1 cellular context compared by ENCODE assay signal in the genomic region with DNA sequence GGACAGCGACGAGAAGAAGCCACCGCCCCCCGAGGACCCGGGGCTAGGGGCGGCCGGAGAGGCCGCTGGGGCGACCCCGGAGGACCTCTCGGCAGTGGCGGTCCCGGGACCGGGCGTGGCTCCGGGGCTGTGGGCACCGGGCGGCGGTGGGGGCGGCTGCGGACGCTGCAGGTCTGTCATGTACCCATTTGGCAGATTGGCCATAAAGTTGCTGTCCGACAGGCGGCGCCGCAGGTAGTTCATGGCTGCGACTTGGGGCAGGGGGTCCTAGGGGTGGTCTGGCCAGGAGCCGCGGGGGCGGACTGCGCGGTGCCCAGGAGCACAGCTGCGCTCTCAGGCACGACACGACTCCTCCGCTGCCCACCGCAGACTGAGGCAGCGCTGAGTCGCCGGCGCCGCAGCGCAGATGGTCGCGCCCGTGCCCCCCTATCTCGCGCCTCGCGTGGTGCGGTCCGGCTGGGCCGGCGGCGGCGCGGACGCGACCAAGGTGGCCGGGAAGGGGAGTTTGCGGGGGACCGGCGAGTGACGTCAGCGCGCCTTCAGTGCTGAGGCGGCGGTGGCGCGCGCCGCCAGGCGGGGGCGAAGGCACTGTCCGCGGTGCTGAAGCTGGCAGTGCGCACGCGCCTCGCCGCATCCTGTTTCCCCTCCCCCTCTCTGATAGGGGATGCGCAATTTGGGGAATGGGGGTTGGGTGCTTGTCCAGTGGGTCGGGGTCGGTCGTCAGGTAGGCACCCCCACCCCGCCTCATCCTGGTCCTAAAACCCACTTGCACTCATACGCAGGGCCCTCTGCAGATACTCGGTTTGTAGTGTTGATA.
A peak's percentile ranks its signal among the peaks of the same experiment; 100 is the strongest.
TF ChIP-seq lines count a peak whose summit lies in the region.

A gene (minus strand): TSS at position 372 of the 817 bp plus-strand sequence. CDS start 129 bp downstream, at position 243.

TF ChIP-seq in HepG2, 621 proteins besides CTCF, POLR2A, EP300 and RAD21 (continued from another document and continues in another):
- TF ChIP-seq, protein P1, sequence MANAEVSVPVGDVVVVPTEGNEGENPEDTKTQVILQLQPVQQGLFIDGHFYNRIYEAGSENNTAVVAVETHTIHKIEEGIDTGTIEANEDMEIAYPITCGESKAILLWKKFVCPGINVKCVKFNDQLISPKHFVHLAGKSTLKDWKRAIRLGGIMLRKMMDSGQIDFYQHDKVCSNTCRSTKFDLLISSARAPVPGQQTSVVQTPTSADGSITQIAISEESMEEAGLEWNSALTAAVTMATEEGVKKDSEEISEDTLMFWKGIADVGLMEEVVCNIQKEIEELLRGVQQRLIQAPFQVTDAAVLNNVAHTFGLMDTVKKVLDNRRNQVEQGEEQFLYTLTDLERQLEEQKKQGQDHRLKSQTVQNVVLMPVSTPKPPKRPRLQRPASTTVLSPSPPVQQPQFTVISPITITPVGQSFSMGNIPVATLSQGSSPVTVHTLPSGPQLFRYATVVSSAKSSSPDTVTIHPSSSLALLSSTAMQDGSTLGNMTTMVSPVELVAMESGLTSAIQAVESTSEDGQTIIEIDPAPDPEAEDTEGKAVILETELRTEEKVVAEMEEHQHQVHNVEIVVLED (CRISPR knock-in tag; IDR thresholded peaks at IDR 0.05; ENCODE audit: borderline replicate concordance), result peak; percentile 45; the same call in 1 of the 2 replicates
- TF ChIP-seq TBX3 (IDR thresholded peaks at IDR 0.05; ENCODE audit: borderline replicate concordance) (peak; percentile 42; the same call in 1 of the 2 replicates), ZFP82 (CRISPR knock-in tag; IDR thresholded peaks at IDR 0.05; ENCODE audit: borderline replicate concordance) (no peak), TGIF2 (CRISPR knock-in tag; IDR thresholded peaks at IDR 0.05) (peak; percentile 45; the same call in 1 of the 2 replicates), MBNL3 (CRISPR knock-in tag; conservative IDR thresholded peaks at IDR 0.05) (no peak), SP1 (IDR thresholded peaks at IDR 0.05) (no peak), SP1 (CRISPR knock-in tag; IDR thresholded peaks at IDR 0.05) (0 out of 2 replicates have a peak, but pooled peaks have one; percentile 19), ZNF552 (CRISPR knock-in tag; IDR thresholded peaks at IDR 0.05; ENCODE audit: borderline replicate concordance) (no peak), PRMT3 (CRISPR knock-in tag; IDR thresholded peaks at IDR 0.05; ENCODE audit: borderline replicate concordance, low read depth) (no peak), ZNF709 (CRISPR knock-in tag; IDR thresholded peaks at IDR 0.05) (peak; percentile 31; the same call in 1 of the 2 replicates), ZFP90 (CRISPR knock-in tag; IDR thresholded peaks at IDR 0.05; ENCODE audit: borderline replicate concordance) (no peak; the same call in 1 of the 2 replicates), ZNF383 (CRISPR knock-in tag; IDR thresholded peaks at IDR 0.05; ENCODE audit: borderline replicate concordance) (no peak), TMF1 (CRISPR knock-in tag; IDR thresholded peaks at IDR 0.05; ENCODE audit: low read depth) (peak; percentile 84), RARA (CRISPR knock-in tag; IDR thresholded peaks at IDR 0.05) (0 out of 2 replicates have a peak, but pooled peaks have one; percentile 30), ZBTB21 (CRISPR knock-in tag; IDR thresholded peaks at IDR 0.05) (peak; percentile 59; the same call in 1 of the 2 replicates), CCDC6 (CRISPR knock-in tag; IDR thresholded peaks at IDR 0.05) (peak; percentile 46; the same call in 1 of the 2 replicates), MAZ (IDR thresholded peaks at IDR 0.05; ENCODE audit: borderline replicate concordance, low read depth, low read length) (0 out of 2 replicates have a peak, but pooled peaks have one; percentile 59), MAZ (CRISPR knock-in tag; IDR thresholded peaks at IDR 0.05; ENCODE audit: low read depth) (peak; percentile 60; the same call in 1 of the 2 replicates), FOXA1 (IDR thresholded peaks at IDR 0.05) (no peak), FOXA1 (CRISPR knock-in tag; IDR thresholded peaks at IDR 0.05) (no peak), SP2 (CRISPR knock-in tag; IDR thresholded peaks at IDR 0.05) (0 out of 2 replicates have a peak, but pooled peaks have one; percentile 25), ZNF232 (CRISPR knock-in tag; IDR thresholded peaks at IDR 0.05; ENCODE audit: borderline replicate concordance) (0 out of 2 replicates have a peak, but pooled peaks have one; percentile 44), ZNF83 (CRISPR knock-in tag; IDR thresholded peaks at IDR 0.05; ENCODE audit: borderline replicate concordance) (0 out of 2 replicates have a peak, but pooled peaks have one; percentile 46), KLF16 (CRISPR knock-in tag; IDR thresholded peaks at IDR 0.05) (peak in 1 of 2 experiments; percentile 51; a peak in 1 of 4 replicates), KLF9 (CRISPR knock-in tag; IDR thresholded peaks at IDR 0.05; ENCODE audit: low read depth) (no peak), ZNF780A (CRISPR knock-in tag; IDR thresholded peaks at IDR 0.05) (peak; percentile 65; the same call in 1 of the 2 replicates), EHMT2 (IDR thresholded peaks at IDR 0.05; ENCODE audit: borderline replicate concordance, low read depth, low read length) (0 out of 2 replicates have a peak, but pooled peaks have one; percentile 71), SNAPC2 (CRISPR knock-in tag; IDR thresholded peaks at IDR 0.05) (peak; percentile 79; the same call in 1 of the 2 replicates), ZNF883 (CRISPR knock-in tag; IDR thresholded peaks at IDR 0.05; ENCODE audit: not compliant biosample characterization) (peak; percentile 69), MEF2D (CRISPR knock-in tag; IDR thresholded peaks at IDR 0.05) (no peak), POLR2AphosphoS5 (IDR thresholded peaks at IDR 0.05; ENCODE audit: low read depth, low read length) (no peak), BCL6 (CRISPR knock-in tag; IDR thresholded peaks at IDR 0.05) (peak; percentile 28; the same call in 1 of the 2 replicates), MTF1 (CRISPR knock-in tag; IDR thresholded peaks at IDR 0.05) (no peak), ZIK1 (CRISPR knock-in tag; IDR thresholded peaks at IDR 0.05; ENCODE audit: borderline replicate concordance, low read depth) (no peak), ZNF326 (CRISPR knock-in tag; IDR thresholded peaks at IDR 0.05; ENCODE audit: borderline replicate concordance) (no peak), REPIN1 (CRISPR knock-in tag; IDR thresholded peaks at IDR 0.05; ENCODE audit: borderline replicate concordance, low read depth) (0 out of 2 replicates have a peak, but pooled peaks have one; percentile 46), BORCS8-MEF2B (CRISPR knock-in tag; IDR thresholded peaks at IDR 0.05) (peak; percentile 94)
- TF ChIP-seq, protein P2, sequence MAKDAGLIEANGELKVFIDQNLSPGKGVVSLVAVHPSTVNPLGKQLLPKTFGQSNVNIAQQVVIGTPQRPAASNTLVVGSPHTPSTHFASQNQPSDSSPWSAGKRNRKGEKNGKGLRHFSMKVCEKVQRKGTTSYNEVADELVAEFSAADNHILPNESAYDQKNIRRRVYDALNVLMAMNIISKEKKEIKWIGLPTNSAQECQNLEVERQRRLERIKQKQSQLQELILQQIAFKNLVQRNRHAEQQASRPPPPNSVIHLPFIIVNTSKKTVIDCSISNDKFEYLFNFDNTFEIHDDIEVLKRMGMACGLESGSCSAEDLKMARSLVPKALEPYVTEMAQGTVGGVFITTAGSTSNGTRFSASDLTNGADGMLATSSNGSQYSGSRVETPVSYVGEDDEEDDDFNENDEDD (CRISPR knock-in tag; IDR thresholded peaks at IDR 0.05; ENCODE audit: borderline replicate concordance), result 0 out of 2 replicates have a peak, but pooled peaks have one; percentile 23
- TF ChIP-seq, protein P3, sequence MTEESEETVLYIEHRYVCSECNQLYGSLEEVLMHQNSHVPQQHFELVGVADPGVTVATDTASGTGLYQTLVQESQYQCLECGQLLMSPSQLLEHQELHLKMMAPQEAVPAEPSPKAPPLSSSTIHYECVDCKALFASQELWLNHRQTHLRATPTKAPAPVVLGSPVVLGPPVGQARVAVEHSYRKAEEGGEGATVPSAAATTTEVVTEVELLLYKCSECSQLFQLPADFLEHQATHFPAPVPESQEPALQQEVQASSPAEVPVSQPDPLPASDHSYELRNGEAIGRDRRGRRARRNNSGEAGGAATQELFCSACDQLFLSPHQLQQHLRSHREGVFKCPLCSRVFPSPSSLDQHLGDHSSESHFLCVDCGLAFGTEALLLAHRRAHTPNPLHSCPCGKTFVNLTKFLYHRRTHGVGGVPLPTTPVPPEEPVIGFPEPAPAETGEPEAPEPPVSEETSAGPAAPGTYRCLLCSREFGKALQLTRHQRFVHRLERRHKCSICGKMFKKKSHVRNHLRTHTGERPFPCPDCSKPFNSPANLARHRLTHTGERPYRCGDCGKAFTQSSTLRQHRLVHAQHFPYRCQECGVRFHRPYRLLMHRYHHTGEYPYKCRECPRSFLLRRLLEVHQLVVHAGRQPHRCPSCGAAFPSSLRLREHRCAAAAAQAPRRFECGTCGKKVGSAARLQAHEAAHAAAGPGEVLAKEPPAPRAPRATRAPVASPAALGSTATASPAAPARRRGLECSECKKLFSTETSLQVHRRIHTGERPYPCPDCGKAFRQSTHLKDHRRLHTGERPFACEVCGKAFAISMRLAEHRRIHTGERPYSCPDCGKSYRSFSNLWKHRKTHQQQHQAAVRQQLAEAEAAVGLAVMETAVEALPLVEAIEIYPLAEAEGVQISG (CRISPR knock-in tag; IDR thresholded peaks at IDR 0.05), result 0 out of 2 replicates have a peak, but pooled peaks have one; percentile 17
- TF ChIP-seq, protein P4, sequence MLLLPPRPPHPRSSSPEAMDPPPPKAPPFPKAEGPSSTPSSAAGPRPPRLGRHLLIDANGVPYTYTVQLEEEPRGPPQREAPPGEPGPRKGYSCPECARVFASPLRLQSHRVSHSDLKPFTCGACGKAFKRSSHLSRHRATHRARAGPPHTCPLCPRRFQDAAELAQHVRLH (CRISPR knock-in tag; IDR thresholded peaks at IDR 0.05; ENCODE audit: borderline replicate concordance, low read depth), result peak; percentile 38; the same call in 1 of the 2 replicates
- TF ChIP-seq, protein P5, sequence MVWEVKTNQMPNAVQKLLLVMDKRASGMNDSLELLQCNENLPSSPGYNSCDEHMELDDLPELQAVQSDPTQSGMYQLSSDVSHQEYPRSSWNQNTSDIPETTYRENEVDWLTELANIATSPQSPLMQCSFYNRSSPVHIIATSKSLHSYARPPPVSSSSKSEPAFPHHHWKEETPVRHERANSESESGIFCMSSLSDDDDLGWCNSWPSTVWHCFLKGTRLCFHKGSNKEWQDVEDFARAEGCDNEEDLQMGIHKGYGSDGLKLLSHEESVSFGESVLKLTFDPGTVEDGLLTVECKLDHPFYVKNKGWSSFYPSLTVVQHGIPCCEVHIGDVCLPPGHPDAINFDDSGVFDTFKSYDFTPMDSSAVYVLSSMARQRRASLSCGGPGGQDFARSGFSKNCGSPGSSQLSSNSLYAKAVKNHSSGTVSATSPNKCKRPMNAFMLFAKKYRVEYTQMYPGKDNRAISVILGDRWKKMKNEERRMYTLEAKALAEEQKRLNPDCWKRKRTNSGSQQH (CRISPR knock-in tag; IDR thresholded peaks at IDR 0.05; ENCODE audit: low read depth), result no peak
- TF ChIP-seq, protein P6, sequence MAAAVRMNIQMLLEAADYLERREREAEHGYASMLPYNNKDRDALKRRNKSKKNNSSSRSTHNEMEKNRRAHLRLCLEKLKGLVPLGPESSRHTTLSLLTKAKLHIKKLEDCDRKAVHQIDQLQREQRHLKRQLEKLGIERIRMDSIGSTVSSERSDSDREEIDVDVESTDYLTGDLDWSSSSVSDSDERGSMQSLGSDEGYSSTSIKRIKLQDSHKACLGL (CRISPR knock-in tag; IDR thresholded peaks at IDR 0.05), result peak; percentile 43; the same call in 1 of the 2 replicates
- TF ChIP-seq, protein P7, sequence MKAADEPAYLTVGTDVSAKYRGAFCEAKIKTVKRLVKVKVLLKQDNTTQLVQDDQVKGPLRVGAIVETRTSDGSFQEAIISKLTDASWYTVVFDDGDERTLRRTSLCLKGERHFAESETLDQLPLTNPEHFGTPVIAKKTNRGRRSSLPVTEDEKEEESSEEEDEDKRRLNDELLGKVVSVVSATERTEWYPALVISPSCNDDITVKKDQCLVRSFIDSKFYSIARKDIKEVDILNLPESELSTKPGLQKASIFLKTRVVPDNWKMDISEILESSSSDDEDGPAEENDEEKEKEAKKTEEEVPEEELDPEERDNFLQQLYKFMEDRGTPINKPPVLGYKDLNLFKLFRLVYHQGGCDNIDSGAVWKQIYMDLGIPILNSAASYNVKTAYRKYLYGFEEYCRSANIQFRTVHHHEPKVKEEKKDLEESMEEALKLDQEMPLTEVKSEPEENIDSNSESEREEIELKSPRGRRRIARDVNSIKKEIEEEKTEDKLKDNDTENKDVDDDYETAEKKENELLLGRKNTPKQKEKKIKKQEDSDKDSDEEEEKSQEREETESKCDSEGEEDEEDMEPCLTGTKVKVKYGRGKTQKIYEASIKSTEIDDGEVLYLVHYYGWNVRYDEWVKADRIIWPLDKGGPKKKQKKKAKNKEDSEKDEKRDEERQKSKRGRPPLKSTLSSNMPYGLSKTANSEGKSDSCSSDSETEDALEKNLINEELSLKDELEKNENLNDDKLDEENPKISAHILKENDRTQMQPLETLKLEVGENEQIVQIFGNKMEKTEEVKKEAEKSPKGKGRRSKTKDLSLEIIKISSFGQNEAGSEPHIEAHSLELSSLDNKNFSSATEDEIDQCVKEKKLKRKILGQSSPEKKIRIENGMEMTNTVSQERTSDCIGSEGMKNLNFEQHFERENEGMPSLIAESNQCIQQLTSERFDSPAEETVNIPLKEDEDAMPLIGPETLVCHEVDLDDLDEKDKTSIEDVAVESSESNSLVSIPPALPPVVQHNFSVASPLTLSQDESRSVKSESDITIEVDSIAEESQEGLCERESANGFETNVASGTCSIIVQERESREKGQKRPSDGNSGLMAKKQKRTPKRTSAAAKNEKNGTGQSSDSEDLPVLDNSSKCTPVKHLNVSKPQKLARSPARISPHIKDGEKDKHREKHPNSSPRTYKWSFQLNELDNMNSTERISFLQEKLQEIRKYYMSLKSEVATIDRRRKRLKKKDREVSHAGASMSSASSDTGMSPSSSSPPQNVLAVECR (CRISPR knock-in tag; IDR thresholded peaks at IDR 0.05; ENCODE audit: borderline replicate concordance), result peak; percentile 52; the same call in 1 of the 2 replicates
- TF ChIP-seq, protein P8, sequence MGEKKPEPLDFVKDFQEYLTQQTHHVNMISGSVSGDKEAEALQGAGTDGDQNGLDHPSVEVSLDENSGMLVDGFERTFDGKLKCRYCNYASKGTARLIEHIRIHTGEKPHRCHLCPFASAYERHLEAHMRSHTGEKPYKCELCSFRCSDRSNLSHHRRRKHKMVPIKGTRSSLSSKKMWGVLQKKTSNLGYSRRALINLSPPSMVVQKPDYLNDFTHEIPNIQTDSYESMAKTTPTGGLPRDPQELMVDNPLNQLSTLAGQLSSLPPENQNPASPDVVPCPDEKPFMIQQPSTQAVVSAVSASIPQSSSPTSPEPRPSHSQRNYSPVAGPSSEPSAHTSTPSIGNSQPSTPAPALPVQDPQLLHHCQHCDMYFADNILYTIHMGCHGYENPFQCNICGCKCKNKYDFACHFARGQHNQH (CRISPR knock-in tag; IDR thresholded peaks at IDR 0.05), result peak; percentile 36; the same call in 1 of the 2 replicates
- TF ChIP-seq, protein P9, sequence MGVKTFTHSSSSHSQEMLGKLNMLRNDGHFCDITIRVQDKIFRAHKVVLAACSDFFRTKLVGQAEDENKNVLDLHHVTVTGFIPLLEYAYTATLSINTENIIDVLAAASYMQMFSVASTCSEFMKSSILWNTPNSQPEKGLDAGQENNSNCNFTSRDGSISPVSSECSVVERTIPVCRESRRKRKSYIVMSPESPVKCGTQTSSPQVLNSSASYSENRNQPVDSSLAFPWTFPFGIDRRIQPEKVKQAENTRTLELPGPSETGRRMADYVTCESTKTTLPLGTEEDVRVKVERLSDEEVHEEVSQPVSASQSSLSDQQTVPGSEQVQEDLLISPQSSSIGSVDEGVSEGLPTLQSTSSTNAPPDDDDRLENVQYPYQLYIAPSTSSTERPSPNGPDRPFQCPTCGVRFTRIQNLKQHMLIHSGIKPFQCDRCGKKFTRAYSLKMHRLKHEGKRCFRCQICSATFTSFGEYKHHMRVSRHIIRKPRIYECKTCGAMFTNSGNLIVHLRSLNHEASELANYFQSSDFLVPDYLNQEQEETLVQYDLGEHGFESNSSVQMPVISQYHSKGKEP (CRISPR knock-in tag; IDR thresholded peaks at IDR 0.05), result 0 out of 2 replicates have a peak, but pooled peaks have one; percentile 73
